In the genomic region with DNA sequence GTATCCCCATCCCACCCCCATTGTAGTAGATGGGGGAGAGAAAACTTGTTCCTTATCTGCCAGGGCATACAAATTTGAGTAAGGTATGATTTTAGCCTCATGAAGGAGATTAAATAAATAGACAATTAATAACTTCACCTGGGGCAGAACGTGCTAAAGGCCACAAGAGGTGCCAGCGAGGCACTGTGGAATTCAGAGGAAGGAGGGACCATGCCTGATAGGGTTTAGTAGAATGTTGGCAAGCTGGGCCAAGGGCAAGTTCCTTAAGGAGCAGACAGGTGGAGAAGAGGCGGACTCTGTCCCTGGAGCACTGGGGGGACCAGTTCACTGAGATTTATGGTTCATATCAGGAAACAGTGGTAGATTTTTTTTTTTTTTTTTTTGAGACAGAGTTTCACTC, we compare ENCODE assay signal across 11 cellular contexts. TPM values are rescaled to one million over a fixed set of nuclear protein-coding genes. Genes with fewer than 3 reads are reported as not detected.
DNase-seq lines count a peak whose midpoint lies in the region; ATAC-seq and TF ChIP-seq lines count a peak whose summit lies in the region.
"Had no signal": no experiment of that assay in that cellular context is flagged by ENCODE, and none has a peak within 500 bp of the region (broad histone marks: within the 10 kb centered on the region; RNA-seq: fewer than 3 reads in every experiment).

No MANE protein-coding gene starts in this region.

- no peak overlapping the region for H3K4me3 ChIP-seq in colonic mucosa
- H3K4me3 ChIP-seq in smooth muscle cell, result no peak overlapping the region
- no peak overlapping the region for H3K4me3 ChIP-seq in ascending aorta

- H3K27ac Mint-ChIP-seq in activated CD4-positive, alpha-beta T cell treated with anti-CD3 and anti-CD28 coated beads for 36 hours, result peak overlapping the region; percentile 72
- H3K27ac Mint-ChIP-seq: CD8-positive, alpha-beta T cell had no signal

- peaks cover 7% of the 10 kb centered on the region for H3K4me1 Mint-ChIP-seq in activated CD4-positive, alpha-beta T cell treated with anti-CD3 and anti-CD28 coated beads for 36 hours

- WGBS in smooth muscle cell (ENCODE audit: low lambda C conversion rate), result 96% methylated on average over 3 of the region's 3 CpGs

- H2AFZ ChIP-seq in smooth muscle cell (ENCODE audit: low read depth), result no peak overlapping the region

- no peaks in the 10 kb centered on the region for H3K4me1 ChIP-seq in colonic mucosa
- H3K4me1 ChIP-seq in smooth muscle cell (ENCODE audit: low read depth), result no peaks in the 10 kb centered on the region
- no peaks in the 10 kb centered on the region for H3K4me1 ChIP-seq in ascending aorta

- TF ChIP-seq CTCF in colonic mucosa (IDR thresholded peaks at IDR 0.05), result no peak
- TF ChIP-seq CTCF in smooth muscle cell (IDR thresholded peaks at IDR 0.05; ENCODE audit: borderline replicate concordance, insufficient read depth, poor library complexity, severe bottlenecking), result peak; percentile 17
- no peak for TF ChIP-seq CTCF in ascending aorta (IDR thresholded peaks at IDR 0.05)

- H3K9me3 ChIP-seq in colonic mucosa (no peaks in the 10 kb centered on the region), smooth muscle cell (replicated peaks; ENCODE audit: low read depth) (no peaks in the 10 kb centered on the region), ascending aorta (no peaks in the 10 kb centered on the region)

- no peaks in the 10 kb centered on the region for H3K9me3 Mint-ChIP-seq in activated CD4-positive, alpha-beta T cell treated with anti-CD3 and anti-CD28 coated beads for 36 hours (ENCODE audit: low read depth)
- H3K9me3 Mint-ChIP-seq: CD8-positive, alpha-beta T cell had no signal

- no peak for DNase-seq in activated CD4-positive, alpha-beta T cell treated with anti-CD3 and anti-CD28 coated beads for 36 hours
- DNase-seq in activated CD4-positive, alpha-beta T cell treated with anti-CD3 and anti-CD28 coated beads, Interleukin-2, amount 50 U/mL, for 4 hours, result no peak
- peak; percentile 28 for DNase-seq in NCI-H226
- DNase-seq in colonic mucosa, result peak; percentile 45
- DNase-seq in smooth muscle cell (lab: John Stamatoyannopoulos, UW; ENCODE audit: unreplicated experiment), result no peak
- DNase-seq in ascending aorta (ENCODE audit: low spot score in 2 of 2), result no peak
- DNase-seq in activated CD4-positive, alpha-beta T cell treated with anti-CD3 and anti-CD28 coated beads for 4 hours, result no peak
- DNase-seq: CD8-positive, alpha-beta T cell; midbrain; NCI-H526 treated with DMSO at 0.1 percent for 48 hours had no signal

- H3K27me3 ChIP-seq in colonic mucosa, result no peaks in the 10 kb centered on the region
- H3K27me3 ChIP-seq in smooth muscle cell (ENCODE audit: low read depth), result no peaks in the 10 kb centered on the region
- no peaks in the 10 kb centered on the region for H3K27me3 ChIP-seq in ascending aorta

- intact Hi-C loops in activated CD4-positive, alpha-beta T cell treated with anti-CD3 and anti-CD28 coated beads for 36 hours (cut with DNase I, micrococcal nuclease), result loop anchor here in 1 of 2 experiments (10.0 kb wide), 1 partner anchor 134 kb away; a partner anchor contains a TSS
- intact Hi-C loops in colonic mucosa (cut with DNase I) (no loop called here), ascending aorta (cut with DNase I) (no loop called here)

- H4K20me1 ChIP-seq in smooth muscle cell (ENCODE audit: low read depth), result peaks cover 4% of the 10 kb centered on the region

- H3K36me3 ChIP-seq in colonic mucosa, result peaks cover 15% of the 10 kb centered on the region
- H3K36me3 ChIP-seq in smooth muscle cell (ENCODE audit: low read depth), result peaks cover 5% of the 10 kb centered on the region
- H3K36me3 ChIP-seq in ascending aorta, result peaks cover 82 to 98% of the 10 kb centered on the region in 2 donors

- peaks cover 3% of the 10 kb centered on the region for H3F3A ChIP-seq in smooth muscle cell (ENCODE audit: low read depth)

- H3K9ac ChIP-seq in colonic mucosa (ENCODE audit: low read depth in 2 of 2, low read length in 2 of 2) (no peak overlapping the region), smooth muscle cell (ENCODE audit: low read depth) (no peak overlapping the region)

- no peak overlapping the region for H3K27ac ChIP-seq in colonic mucosa
- no peak overlapping the region for H3K27ac ChIP-seq in smooth muscle cell (ENCODE audit: low read depth)
- H3K27ac ChIP-seq in ascending aorta, result no peak overlapping the region

- CTCF ChIA-PET in activated CD4-positive, alpha-beta T cell treated with anti-CD3 and anti-CD28 coated beads for 36 hours (lab: Charles Lee), result interaction anchor here (0.6 to 1.5 kb wide), 4 partner anchors 17 to 296 kb away, joined by 3 to 5 read pairs (median 4); no protein-coding TSS in a partner anchor

- peaks cover 57% of the 10 kb centered on the region for H3K36me3 Mint-ChIP-seq in activated CD4-positive, alpha-beta T cell treated with anti-CD3 and anti-CD28 coated beads for 36 hours (ENCODE audit: low read depth)

- peak; percentile 40 for ATAC-seq in activated CD4-positive, alpha-beta T cell treated with anti-CD3 and anti-CD28 coated beads for 36 hours
- ATAC-seq in GM21367 (IDR thresholded peaks at IDR 0.05; ENCODE audit: unreplicated experiment), result no peak
- ATAC-seq: CD8-positive, alpha-beta T cell had no signal

- H3K4me3 Mint-ChIP-seq in activated CD4-positive, alpha-beta T cell treated with anti-CD3 and anti-CD28 coated beads for 36 hours, result no peak overlapping the region
- H3K4me3 Mint-ChIP-seq: CD8-positive, alpha-beta T cell had no signal

- no peaks in the 10 kb centered on the region for H3K79me2 ChIP-seq in smooth muscle cell (ENCODE audit: low read depth)

- no peaks in the 10 kb centered on the region for H3K27me3 Mint-ChIP-seq in activated CD4-positive, alpha-beta T cell treated with anti-CD3 and anti-CD28 coated beads for 36 hours

- peak overlapping the region; percentile 29 for H3K4me2 ChIP-seq in smooth muscle cell

- POLR2A ChIA-PET in activated CD4-positive, alpha-beta T cell treated with anti-CD3 and anti-CD28 coated beads for 36 hours (lab: Charles Lee), result no interaction called here

RNA-seq across cellular contexts. Expression of a gene that starts 22.5 kb away (rescaled TPM):
- 100 to 1,000 TPM; 104 to 111 TPM for total RNA-seq in activated CD4-positive, alpha-beta T cell treated with anti-CD3 and anti-CD28 coated beads for 36 hours
- total RNA-seq in colonic mucosa (10 to 100 TPM; 49.5 to 54.7 TPM), smooth muscle cell (36.3 and 61.1 TPM in 2 replicates), ascending aorta (36.4 TPM)
- 48.5 and 53.0 TPM in 2 replicates for polyA plus RNA-seq in smooth muscle cell

RNA-seq across cellular contexts. Expression of a gene that starts 41.5 kb away (rescaled TPM):
- under 1 TPM in 1 of 2 experiments, not detected in 1; 0.14 TPM for total RNA-seq in activated CD4-positive, alpha-beta T cell treated with anti-CD3 and anti-CD28 coated beads for 36 hours
- total RNA-seq in colonic mucosa, result 1,000 to 10,000 TPM in 1 of 2 donors, 10 to 100 TPM in 1; 25.4 to 1,198 TPM
- total RNA-seq in smooth muscle cell, result 201 and 323 TPM in 2 replicates
- 796 and 874 TPM in 2 replicates for polyA plus RNA-seq in smooth muscle cell
- 134 TPM for total RNA-seq in ascending aorta
- total RNA-seq: CD8-positive, alpha-beta T cell had no signal

Comparison
In these comparisons a context has a peak if more than half of its experiments do, and no peak if none do; other contexts are left out.
1. DNase-seq: peak in NCI-H226 (single experiment) and colonic mucosa (single experiment); none in activated CD4-positive, alpha-beta T cell treated with anti-CD3 and anti-CD28 coated beads for 36 hours (single experiment), activated CD4-positive, alpha-beta T cell treated with anti-CD3 and anti-CD28 coated beads, Interleukin-2, amount 50 U/mL, for 4 hours (0 of 2), smooth muscle cell (single experiment), ascending aorta (0 of 2) and activated CD4-positive, alpha-beta T cell treated with anti-CD3 and anti-CD28 coated beads for 4 hours (0 of 2).
2. RNA of a gene that starts 41.5 kb away (total RNA-seq): 25.4 to 1,198 TPM in colonic mucosa, 201 to 323 TPM in smooth muscle cell and 134 TPM in ascending aorta (single experiment); 0.14 TPM in activated CD4-positive, alpha-beta T cell treated with anti-CD3 and anti-CD28 coated beads for 36 hours; every median in the first group is over 10 times any median in the second.